In genomic region chr7:29105191-29105590, GRCh38 we compare ENCODE assay signal across 15 cellular contexts. TPM values are rescaled to one million over a fixed set of nuclear protein-coding genes. Genes with fewer than 3 reads are reported as not detected.
"Had no signal": no experiment of that assay in that cellular context is flagged by ENCODE, and none has a peak within 500 bp of the region (broad histone marks: within the 10 kb centered on the region; RNA-seq: fewer than 3 reads in every experiment).

No MANE protein-coding gene starts in this region.

- H3K27ac ChIP-seq: adrenal gland, left lung, right atrium auricular region, tibial nerve, vagina, WERI-Rb-1 had no signal

- ATAC-seq: left lung; stimulated activated naive CD8-positive, alpha-beta T cell treated with anti-CD3 and anti-CD28 coated beads, Interleukin-15, Interleukin-2, amounts not matched to agents 100 U/mL and 50 U/mL, for 24 hours had no signal

- H3K4me3 ChIP-seq: adrenal gland, left lung, right atrium auricular region, tibial nerve, vagina had no signal

- H3K9me3 ChIP-seq: adrenal gland, left lung, right atrium auricular region, tibial nerve, vagina had no signal

- H3K27me3 ChIP-seq: adrenal gland, left lung, right atrium auricular region, vagina had no signal

- H3K36me3 ChIP-seq: adrenal gland, left lung, right atrium auricular region, tibial nerve, vagina, WERI-Rb-1 had no signal

- DNase-seq: activated CD4-positive, alpha-beta T cell treated with anti-CD3 and anti-CD28 coated beads for 1 hour; activated gamma-delta T cell; adrenal gland; effector CD8-positive, alpha-beta T cell; glutamatergic neuron; hippocampal formation; left lung; stimulated activated naive CD8-positive, alpha-beta T cell treated with anti-CD3 and anti-CD28 coated beads, Interleukin-15, Interleukin-2, amounts not matched to agents 100 U/mL and 50 U/mL, for 24 hours; substantia nigra; WERI-Rb-1 had no signal

RNA-seq across cellular contexts. Expression of gene CPVL, which starts 41.1 kb away (rescaled TPM):
- total RNA-seq: endothelial cell of umbilical vein, fibroblast of villous mesenchyme had no signal
